ENCODE assay signal across 1 cellular context in the genomic region with DNA sequence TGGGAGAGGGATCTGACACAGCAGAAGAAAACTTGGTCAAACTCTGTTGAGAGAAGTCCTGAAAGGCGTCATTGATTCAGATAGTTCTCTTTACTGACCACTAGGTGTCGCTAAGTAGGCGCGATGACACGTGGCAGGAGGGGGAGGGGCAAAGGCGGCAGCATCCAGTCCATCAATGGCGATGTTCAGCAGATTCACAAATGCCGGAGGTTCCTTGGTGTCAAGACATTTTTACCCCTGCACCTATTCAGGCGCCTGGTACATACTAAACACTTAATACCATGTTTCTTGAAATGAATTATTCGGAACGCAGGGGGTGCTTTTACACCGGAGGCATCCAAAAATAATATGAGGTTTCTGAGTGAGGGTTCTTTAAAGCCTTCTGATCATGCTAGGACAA.
TF ChIP-seq lines count a peak whose summit lies in the region.

No MANE protein-coding gene starts in this region.

TF ChIP-seq in GM12878, 131 proteins besides CTCF, POLR2A, EP300 and RAD21 (continued from another document and continues in another):
- no peak for TF ChIP-seq ZBTB33 (IDR thresholded peaks at IDR 0.05)
- peak; percentile 83 for TF ChIP-seq FOXM1 (IDR thresholded peaks at IDR 0.05; ENCODE audit: low read depth, low read length)
- no peak for TF ChIP-seq BCL3 (IDR thresholded peaks at IDR 0.05; ENCODE audit: borderline replicate concordance, insufficient read depth, low read depth, low read length, poor library complexity, severe bottlenecking)
- 0 out of 2 replicates have a peak, but pooled peaks have one; percentile 37 for TF ChIP-seq PML (IDR thresholded peaks at IDR 0.05; ENCODE audit: low read length)
- TF ChIP-seq ZNF24 (IDR thresholded peaks at IDR 0.05), result peak; percentile 91
- no peak for TF ChIP-seq RELA (IDR thresholded peaks at IDR 0.05; ENCODE audit: borderline replicate concordance, partially characterized antibody)
- TF ChIP-seq RB1 (IDR thresholded peaks at IDR 0.05; ENCODE audit: borderline replicate concordance), result peak; percentile 66; the same call in 1 of the 2 replicates
- no peak for TF ChIP-seq ZNF274 (IDR thresholded peaks at IDR 0.05; ENCODE audit: insufficient read depth, insufficient read length)
- peak; percentile 26 for TF ChIP-seq KLF5 (IDR thresholded peaks at IDR 0.05; ENCODE audit: partially characterized antibody)
- no peak for TF ChIP-seq E2F4 (IDR thresholded peaks at IDR 0.05; ENCODE audit: low read depth, low read length)
- TF ChIP-seq JUNB (IDR thresholded peaks at IDR 0.05), result no peak; the same call in 1 of the 2 replicates
- TF ChIP-seq, protein P1, sequence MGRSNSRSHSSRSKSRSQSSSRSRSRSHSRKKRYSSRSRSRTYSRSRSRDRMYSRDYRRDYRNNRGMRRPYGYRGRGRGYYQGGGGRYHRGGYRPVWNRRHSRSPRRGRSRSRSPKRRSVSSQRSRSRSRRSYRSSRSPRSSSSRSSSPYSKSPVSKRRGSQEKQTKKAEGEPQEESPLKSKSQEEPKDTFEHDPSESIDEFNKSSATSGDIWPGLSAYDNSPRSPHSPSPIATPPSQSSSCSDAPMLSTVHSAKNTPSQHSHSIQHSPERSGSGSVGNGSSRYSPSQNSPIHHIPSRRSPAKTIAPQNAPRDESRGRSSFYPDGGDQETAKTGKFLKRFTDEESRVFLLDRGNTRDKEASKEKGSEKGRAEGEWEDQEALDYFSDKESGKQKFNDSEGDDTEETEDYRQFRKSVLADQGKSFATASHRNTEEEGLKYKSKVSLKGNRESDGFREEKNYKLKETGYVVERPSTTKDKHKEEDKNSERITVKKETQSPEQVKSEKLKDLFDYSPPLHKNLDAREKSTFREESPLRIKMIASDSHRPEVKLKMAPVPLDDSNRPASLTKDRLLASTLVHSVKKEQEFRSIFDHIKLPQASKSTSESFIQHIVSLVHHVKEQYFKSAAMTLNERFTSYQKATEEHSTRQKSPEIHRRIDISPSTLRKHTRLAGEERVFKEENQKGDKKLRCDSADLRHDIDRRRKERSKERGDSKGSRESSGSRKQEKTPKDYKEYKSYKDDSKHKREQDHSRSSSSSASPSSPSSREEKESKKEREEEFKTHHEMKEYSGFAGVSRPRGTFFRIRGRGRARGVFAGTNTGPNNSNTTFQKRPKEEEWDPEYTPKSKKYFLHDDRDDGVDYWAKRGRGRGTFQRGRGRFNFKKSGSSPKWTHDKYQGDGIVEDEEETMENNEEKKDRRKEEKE (IDR thresholded peaks at IDR 0.05), result no peak
- TF ChIP-seq BMI1 (IDR thresholded peaks at IDR 0.05; ENCODE audit: borderline replicate concordance), result no peak
- TF ChIP-seq IKZF2 (IDR thresholded peaks at IDR 0.05), result 0 out of 4 replicates have a peak, but pooled peaks have one; percentile 13 to 43
- no peak for TF ChIP-seq NR2C1 (IDR thresholded peaks at IDR 0.05)
- TF ChIP-seq, protein P2, sequence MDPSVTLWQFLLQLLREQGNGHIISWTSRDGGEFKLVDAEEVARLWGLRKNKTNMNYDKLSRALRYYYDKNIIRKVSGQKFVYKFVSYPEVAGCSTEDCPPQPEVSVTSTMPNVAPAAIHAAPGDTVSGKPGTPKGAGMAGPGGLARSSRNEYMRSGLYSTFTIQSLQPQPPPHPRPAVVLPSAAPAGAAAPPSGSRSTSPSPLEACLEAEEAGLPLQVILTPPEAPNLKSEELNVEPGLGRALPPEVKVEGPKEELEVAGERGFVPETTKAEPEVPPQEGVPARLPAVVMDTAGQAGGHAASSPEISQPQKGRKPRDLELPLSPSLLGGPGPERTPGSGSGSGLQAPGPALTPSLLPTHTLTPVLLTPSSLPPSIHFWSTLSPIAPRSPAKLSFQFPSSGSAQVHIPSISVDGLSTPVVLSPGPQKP (IDR thresholded peaks at IDR 0.05; ENCODE audit: low read depth, low read length), result no peak
- TF ChIP-seq YY1 (IDR thresholded peaks at IDR 0.05; ENCODE audit: low read depth, low read length), result peak; percentile 96
- TF ChIP-seq MXI1 (IDR thresholded peaks at IDR 0.05; ENCODE audit: low read depth, low read length), result peak; percentile 80
- TF ChIP-seq SUPT20H (IDR thresholded peaks at IDR 0.05; ENCODE audit: borderline replicate concordance, control insufficient read depth, low read depth, low read length), result no peak
- TF ChIP-seq SUZ12 (IDR thresholded peaks at IDR 0.05; ENCODE audit: unreplicated experiment), result no peak
- peak; percentile 71 for TF ChIP-seq USF2 (IDR thresholded peaks at IDR 0.05; ENCODE audit: borderline replicate concordance, low read depth, low read length)
- TF ChIP-seq PAX8 (IDR thresholded peaks at IDR 0.05), result no peak
- TF ChIP-seq ETV6 (conservative IDR thresholded peaks at IDR 0.05 in 1 of 2, IDR thresholded peaks at IDR 0.05 in 1 of 2; ENCODE audit: borderline replicate concordance in 1 of 2, low read depth in 1 of 2), result no peak
- TF ChIP-seq ESRRA (IDR thresholded peaks at IDR 0.05; ENCODE audit: low read length), result no peak
- TF ChIP-seq RBBP5 (conservative IDR thresholded peaks at IDR 0.05), result no peak
- TF ChIP-seq, protein P3, sequence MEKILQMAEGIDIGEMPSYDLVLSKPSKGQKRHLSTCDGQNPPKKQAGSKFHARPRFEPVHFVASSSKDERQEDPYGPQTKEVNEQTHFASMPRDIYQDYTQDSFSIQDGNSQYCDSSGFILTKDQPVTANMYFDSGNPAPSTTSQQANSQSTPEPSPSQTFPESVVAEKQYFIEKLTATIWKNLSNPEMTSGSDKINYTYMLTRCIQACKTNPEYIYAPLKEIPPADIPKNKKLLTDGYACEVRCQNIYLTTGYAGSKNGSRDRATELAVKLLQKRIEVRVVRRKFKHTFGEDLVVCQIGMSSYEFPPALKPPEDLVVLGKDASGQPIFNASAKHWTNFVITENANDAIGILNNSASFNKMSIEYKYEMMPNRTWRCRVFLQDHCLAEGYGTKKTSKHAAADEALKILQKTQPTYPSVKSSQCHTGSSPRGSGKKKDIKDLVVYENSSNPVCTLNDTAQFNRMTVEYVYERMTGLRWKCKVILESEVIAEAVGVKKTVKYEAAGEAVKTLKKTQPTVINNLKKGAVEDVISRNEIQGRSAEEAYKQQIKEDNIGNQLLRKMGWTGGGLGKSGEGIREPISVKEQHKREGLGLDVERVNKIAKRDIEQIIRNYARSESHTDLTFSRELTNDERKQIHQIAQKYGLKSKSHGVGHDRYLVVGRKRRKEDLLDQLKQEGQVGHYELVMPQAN (conservative IDR thresholded peaks at IDR 0.05), result no peak; the same call in 1 of the 2 replicates
- no peak for TF ChIP-seq NFXL1 (IDR thresholded peaks at IDR 0.05; ENCODE audit: borderline replicate concordance)
- TF ChIP-seq BRCA1 (IDR thresholded peaks at IDR 0.05; ENCODE audit: low read depth, low read length), result no peak
- TF ChIP-seq POLR2AphosphoS5 (IDR thresholded peaks at IDR 0.05; ENCODE audit: low read length), result peak; percentile 78
- TF ChIP-seq MTA2 (IDR thresholded peaks at IDR 0.05; ENCODE audit: low read depth), result peak; percentile 13; the same call in 1 of the 2 replicates
- TF ChIP-seq ZNF622 (IDR thresholded peaks at IDR 0.05), result no peak
- no peak for TF ChIP-seq GABPA (IDR thresholded peaks at IDR 0.05; ENCODE audit: low read depth)
- 0 out of 2 replicates have a peak, but pooled peaks have one; percentile 46 for TF ChIP-seq SREBF1 (IDR thresholded peaks at IDR 0.05; ENCODE audit: low read length)
- TF ChIP-seq ZNF217 (IDR thresholded peaks at IDR 0.05), result no peak
- TF ChIP-seq TCF12 (IDR thresholded peaks at IDR 0.05; ENCODE audit: low read depth, low read length), result peak; percentile 46; the same call in 1 of the 2 replicates
- TF ChIP-seq ZNF207 (IDR thresholded peaks at IDR 0.05; ENCODE audit: borderline replicate concordance), result no peak
- TF ChIP-seq ZZZ3 (IDR thresholded peaks at IDR 0.05; ENCODE audit: control insufficient read depth, insufficient read length, low read depth), result no peak
- peak; percentile 91 for TF ChIP-seq MYC (IDR thresholded peaks at IDR 0.05; ENCODE audit: insufficient read depth, insufficient read length, insufficient replicate concordance, low read length, severe bottlenecking)
- TF ChIP-seq CREB1 (IDR thresholded peaks at IDR 0.05; ENCODE audit: low read depth), result peak; percentile 84
- TF ChIP-seq, protein P4, sequence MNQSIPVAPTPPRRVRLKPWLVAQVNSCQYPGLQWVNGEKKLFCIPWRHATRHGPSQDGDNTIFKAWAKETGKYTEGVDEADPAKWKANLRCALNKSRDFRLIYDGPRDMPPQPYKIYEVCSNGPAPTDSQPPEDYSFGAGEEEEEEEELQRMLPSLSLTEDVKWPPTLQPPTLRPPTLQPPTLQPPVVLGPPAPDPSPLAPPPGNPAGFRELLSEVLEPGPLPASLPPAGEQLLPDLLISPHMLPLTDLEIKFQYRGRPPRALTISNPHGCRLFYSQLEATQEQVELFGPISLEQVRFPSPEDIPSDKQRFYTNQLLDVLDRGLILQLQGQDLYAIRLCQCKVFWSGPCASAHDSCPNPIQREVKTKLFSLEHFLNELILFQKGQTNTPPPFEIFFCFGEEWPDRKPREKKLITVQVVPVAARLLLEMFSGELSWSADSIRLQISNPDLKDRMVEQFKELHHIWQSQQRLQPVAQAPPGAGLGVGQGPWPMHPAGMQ (IDR thresholded peaks at IDR 0.05; ENCODE audit: borderline replicate concordance), result no peak
- TF ChIP-seq FOXK2 (IDR thresholded peaks at IDR 0.05), result no peak
- TF ChIP-seq, protein P5, sequence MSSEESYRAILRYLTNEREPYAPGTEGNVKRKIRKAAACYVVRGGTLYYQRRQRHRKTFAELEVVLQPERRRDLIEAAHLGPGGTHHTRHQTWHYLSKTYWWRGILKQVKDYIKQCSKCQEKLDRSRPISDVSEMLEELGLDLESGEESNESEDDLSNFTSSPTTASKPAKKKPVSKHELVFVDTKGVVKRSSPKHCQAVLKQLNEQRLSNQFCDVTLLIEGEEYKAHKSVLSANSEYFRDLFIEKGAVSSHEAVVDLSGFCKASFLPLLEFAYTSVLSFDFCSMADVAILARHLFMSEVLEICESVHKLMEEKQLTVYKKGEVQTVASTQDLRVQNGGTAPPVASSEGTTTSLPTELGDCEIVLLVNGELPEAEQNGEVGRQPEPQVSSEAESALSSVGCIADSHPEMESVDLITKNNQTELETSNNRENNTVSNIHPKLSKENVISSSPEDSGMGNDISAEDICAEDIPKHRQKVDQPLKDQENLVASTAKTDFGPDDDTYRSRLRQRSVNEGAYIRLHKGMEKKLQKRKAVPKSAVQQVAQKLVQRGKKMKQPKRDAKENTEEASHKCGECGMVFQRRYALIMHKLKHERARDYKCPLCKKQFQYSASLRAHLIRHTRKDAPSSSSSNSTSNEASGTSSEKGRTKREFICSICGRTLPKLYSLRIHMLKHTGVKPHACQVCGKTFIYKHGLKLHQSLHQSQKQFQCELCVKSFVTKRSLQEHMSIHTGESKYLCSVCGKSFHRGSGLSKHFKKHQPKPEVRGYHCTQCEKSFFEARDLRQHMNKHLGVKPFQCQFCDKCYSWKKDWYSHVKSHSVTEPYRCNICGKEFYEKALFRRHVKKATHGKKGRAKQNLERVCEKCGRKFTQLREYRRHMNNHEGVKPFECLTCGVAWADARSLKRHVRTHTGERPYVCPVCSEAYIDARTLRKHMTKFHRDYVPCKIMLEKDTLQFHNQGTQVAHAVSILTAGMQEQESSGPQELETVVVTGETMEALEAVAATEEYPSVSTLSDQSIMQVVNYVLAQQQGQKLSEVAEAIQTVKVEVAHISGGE (CRISPR knock-in tag; IDR thresholded peaks at IDR 0.05), result no peak
